2 cellular contexts compared by ENCODE assay signal in the genomic region with DNA sequence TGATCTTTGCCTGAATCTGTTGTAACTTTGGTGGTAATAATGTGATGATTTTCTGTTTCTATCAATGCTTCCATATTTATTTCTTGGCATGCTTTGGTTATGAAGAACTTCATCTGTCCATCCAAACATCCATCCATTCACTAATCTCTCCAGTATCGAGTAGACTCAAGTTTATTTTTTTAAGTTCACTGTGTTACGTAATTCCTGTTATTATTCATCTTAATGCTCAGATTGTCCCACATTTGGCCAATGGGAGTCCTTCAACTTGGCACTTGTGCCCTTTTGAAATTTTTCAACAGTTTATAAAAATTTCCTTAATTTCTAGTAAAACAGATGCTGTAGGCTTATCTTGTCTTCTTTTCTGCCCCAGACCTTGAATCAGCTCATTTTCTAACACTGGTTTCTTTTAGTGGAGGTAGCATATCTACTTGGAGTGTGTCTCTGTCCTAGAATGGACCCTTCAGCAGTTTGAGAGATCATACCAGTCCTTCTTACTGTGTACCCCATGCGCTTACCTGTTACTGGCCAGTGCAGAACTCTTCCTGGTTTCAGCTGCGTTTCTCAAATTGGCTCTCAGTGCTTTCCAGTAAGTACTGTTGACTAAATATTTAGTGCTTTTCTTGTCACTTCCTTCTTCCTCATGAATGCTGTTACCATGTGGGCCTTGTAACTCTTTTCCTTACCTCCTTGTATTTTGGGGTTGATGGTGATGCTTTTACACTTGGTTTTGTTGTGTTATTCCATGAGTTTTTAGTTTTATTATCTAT.
TF ChIP-seq lines count a peak whose summit lies in the region.

No MANE protein-coding gene starts in this region.

TF ChIP-seq in GM23338, 12 proteins besides CTCF, POLR2A, EP300 and RAD21 (continues in another document):
- TF ChIP-seq ZNF114 (CRISPR knock-in tag; IDR thresholded peaks at IDR 0.05) (no peak), EZH2 (IDR thresholded peaks at IDR 0.05; ENCODE audit: low read depth, unreplicated experiment) (no peak), POLR2AphosphoS5 (IDR thresholded peaks at IDR 0.05; ENCODE audit: low read depth) (no peak), NANOG (IDR thresholded peaks at IDR 0.05; ENCODE audit: borderline replicate concordance) (no peak), STAT1 (IDR thresholded peaks at IDR 0.05; ENCODE audit: unreplicated experiment) (no peak)
- TF ChIP-seq, protein P1, sequence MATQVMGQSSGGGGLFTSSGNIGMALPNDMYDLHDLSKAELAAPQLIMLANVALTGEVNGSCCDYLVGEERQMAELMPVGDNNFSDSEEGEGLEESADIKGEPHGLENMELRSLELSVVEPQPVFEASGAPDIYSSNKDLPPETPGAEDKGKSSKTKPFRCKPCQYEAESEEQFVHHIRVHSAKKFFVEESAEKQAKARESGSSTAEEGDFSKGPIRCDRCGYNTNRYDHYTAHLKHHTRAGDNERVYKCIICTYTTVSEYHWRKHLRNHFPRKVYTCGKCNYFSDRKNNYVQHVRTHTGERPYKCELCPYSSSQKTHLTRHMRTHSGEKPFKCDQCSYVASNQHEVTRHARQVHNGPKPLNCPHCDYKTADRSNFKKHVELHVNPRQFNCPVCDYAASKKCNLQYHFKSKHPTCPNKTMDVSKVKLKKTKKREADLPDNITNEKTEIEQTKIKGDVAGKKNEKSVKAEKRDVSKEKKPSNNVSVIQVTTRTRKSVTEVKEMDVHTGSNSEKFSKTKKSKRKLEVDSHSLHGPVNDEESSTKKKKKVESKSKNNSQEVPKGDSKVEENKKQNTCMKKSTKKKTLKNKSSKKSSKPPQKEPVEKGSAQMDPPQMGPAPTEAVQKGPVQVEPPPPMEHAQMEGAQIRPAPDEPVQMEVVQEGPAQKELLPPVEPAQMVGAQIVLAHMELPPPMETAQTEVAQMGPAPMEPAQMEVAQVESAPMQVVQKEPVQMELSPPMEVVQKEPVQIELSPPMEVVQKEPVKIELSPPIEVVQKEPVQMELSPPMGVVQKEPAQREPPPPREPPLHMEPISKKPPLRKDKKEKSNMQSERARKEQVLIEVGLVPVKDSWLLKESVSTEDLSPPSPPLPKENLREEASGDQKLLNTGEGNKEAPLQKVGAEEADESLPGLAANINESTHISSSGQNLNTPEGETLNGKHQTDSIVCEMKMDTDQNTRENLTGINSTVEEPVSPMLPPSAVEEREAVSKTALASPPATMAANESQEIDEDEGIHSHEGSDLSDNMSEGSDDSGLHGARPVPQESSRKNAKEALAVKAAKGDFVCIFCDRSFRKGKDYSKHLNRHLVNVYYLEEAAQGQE (IDR thresholded peaks at IDR 0.05; ENCODE audit: unreplicated experiment), result no peak
- TF ChIP-seq, protein P2, sequence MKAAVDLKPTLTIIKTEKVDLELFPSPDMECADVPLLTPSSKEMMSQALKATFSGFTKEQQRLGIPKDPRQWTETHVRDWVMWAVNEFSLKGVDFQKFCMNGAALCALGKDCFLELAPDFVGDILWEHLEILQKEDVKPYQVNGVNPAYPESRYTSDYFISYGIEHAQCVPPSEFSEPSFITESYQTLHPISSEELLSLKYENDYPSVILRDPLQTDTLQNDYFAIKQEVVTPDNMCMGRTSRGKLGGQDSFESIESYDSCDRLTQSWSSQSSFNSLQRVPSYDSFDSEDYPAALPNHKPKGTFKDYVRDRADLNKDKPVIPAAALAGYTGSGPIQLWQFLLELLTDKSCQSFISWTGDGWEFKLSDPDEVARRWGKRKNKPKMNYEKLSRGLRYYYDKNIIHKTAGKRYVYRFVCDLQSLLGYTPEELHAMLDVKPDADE (IDR thresholded peaks at IDR 0.05), result no peak
- TF ChIP-seq, protein P3, sequence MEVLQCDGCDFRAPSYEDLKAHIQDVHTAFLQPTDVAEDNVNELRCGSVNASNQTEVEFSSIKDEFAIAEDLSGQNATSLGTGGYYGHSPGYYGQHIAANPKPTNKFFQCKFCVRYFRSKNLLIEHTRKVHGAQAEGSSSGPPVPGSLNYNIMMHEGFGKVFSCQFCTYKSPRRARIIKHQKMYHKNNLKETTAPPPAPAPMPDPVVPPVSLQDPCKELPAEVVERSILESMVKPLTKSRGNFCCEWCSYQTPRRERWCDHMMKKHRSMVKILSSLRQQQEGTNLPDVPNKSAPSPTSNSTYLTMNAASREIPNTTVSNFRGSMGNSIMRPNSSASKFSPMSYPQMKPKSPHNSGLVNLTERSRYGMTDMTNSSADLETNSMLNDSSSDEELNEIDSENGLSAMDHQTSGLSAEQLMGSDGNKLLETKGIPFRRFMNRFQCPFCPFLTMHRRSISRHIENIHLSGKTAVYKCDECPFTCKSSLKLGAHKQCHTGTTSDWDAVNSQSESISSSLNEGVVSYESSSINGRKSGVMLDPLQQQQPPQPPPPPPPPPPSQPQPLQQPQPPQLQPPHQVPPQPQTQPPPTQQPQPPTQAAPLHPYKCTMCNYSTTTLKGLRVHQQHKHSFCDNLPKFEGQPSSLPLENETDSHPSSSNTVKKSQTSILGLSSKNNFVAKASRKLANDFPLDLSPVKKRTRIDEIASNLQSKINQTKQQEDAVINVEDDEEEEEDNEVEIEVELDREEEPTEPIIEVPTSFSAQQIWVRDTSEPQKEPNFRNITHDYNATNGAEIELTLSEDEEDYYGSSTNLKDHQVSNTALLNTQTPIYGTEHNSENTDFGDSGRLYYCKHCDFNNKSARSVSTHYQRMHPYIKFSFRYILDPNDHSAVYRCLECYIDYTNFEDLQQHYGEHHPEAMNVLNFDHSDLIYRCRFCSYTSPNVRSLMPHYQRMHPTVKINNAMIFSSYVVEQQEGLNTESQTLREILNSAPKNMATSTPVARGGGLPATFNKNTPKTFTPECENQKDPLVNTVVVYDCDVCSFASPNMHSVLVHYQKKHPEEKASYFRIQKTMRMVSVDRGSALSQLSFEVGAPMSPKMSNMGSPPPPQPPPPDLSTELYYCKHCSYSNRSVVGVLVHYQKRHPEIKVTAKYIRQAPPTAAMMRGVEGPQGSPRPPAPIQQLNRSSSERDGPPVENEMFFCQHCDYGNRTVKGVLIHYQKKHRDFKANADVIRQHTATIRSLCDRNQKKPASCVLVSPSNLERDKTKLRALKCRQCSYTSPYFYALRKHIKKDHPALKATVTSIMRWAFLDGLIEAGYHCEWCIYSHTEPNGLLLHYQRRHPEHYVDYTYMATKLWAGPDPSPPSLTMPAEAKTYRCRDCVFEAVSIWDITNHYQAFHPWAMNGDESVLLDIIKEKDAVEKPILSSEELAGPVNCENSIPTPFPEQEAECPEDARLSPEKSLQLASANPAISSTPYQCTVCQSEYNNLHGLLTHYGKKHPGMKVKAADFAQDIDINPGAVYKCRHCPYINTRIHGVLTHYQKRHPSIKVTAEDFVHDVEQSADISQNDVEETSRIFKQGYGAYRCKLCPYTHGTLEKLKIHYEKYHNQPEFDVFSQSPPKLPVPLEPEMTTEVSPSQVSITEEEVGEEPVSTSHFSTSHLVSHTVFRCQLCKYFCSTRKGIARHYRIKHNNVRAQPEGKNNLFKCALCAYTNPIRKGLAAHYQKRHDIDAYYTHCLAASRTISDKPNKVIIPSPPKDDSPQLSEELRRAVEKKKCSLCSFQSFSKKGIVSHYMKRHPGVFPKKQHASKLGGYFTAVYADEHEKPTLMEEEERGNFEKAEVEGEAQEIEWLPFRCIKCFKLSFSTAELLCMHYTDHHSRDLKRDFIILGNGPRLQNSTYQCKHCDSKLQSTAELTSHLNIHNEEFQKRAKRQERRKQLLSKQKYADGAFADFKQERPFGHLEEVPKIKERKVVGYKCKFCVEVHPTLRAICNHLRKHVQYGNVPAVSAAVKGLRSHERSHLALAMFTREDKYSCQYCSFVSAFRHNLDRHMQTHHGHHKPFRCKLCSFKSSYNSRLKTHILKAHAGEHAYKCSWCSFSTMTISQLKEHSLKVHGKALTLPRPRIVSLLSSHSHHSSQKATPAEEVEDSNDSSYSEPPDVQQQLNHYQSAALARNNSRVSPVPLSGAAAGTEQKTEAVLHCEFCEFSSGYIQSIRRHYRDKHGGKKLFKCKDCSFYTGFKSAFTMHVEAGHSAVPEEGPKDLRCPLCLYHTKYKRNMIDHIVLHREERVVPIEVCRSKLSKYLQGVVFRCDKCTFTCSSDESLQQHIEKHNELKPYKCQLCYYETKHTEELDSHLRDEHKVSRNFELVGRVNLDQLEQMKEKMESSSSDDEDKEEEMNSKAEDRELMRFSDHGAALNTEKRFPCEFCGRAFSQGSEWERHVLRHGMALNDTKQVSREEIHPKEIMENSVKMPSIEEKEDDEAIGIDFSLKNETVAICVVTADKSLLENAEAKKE (CRISPR knock-in tag; IDR thresholded peaks at IDR 0.05), result no peak

TF ChIP-seq in GM12878, 131 proteins besides CTCF, POLR2A, EP300 and RAD21:
- TF ChIP-seq RBBP5 (conservative IDR thresholded peaks at IDR 0.05) (no peak), CREB1 (IDR thresholded peaks at IDR 0.05; ENCODE audit: low read depth) (no peak), FOXM1 (IDR thresholded peaks at IDR 0.05; ENCODE audit: low read depth, low read length) (no peak), EED (IDR thresholded peaks at IDR 0.05; ENCODE audit: low read depth) (no peak), SUPT20H (IDR thresholded peaks at IDR 0.05; ENCODE audit: borderline replicate concordance, control insufficient read depth, low read depth, low read length) (no peak), RAD51 (IDR thresholded peaks at IDR 0.05) (no peak), ZNF24 (IDR thresholded peaks at IDR 0.05) (no peak), POU2F2 (IDR thresholded peaks at IDR 0.05; ENCODE audit: borderline replicate concordance, low read depth, low read length) (no peak)
- TF ChIP-seq, protein P4, sequence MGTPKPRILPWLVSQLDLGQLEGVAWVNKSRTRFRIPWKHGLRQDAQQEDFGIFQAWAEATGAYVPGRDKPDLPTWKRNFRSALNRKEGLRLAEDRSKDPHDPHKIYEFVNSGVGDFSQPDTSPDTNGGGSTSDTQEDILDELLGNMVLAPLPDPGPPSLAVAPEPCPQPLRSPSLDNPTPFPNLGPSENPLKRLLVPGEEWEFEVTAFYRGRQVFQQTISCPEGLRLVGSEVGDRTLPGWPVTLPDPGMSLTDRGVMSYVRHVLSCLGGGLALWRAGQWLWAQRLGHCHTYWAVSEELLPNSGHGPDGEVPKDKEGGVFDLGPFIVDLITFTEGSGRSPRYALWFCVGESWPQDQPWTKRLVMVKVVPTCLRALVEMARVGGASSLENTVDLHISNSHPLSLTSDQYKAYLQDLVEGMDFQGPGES (IDR thresholded peaks at IDR 0.05), result no peak
- TF ChIP-seq, protein P5, sequence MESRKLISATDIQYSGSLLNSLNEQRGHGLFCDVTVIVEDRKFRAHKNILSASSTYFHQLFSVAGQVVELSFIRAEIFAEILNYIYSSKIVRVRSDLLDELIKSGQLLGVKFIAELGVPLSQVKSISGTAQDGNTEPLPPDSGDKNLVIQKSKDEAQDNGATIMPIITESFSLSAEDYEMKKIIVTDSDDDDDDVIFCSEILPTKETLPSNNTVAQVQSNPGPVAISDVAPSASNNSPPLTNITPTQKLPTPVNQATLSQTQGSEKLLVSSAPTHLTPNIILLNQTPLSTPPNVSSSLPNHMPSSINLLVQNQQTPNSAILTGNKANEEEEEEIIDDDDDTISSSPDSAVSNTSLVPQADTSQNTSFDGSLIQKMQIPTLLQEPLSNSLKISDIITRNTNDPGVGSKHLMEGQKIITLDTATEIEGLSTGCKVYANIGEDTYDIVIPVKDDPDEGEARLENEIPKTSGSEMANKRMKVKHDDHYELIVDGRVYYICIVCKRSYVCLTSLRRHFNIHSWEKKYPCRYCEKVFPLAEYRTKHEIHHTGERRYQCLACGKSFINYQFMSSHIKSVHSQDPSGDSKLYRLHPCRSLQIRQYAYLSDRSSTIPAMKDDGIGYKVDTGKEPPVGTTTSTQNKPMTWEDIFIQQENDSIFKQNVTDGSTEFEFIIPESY (IDR thresholded peaks at IDR 0.05), result no peak
- TF ChIP-seq, protein P6, sequence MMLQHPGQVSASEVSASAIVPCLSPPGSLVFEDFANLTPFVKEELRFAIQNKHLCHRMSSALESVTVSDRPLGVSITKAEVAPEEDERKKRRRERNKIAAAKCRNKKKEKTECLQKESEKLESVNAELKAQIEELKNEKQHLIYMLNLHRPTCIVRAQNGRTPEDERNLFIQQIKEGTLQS (IDR thresholded peaks at IDR 0.05; ENCODE audit: borderline replicate concordance, extremely low read depth, low read depth, low read length), result no peak
- TF ChIP-seq, protein P7, sequence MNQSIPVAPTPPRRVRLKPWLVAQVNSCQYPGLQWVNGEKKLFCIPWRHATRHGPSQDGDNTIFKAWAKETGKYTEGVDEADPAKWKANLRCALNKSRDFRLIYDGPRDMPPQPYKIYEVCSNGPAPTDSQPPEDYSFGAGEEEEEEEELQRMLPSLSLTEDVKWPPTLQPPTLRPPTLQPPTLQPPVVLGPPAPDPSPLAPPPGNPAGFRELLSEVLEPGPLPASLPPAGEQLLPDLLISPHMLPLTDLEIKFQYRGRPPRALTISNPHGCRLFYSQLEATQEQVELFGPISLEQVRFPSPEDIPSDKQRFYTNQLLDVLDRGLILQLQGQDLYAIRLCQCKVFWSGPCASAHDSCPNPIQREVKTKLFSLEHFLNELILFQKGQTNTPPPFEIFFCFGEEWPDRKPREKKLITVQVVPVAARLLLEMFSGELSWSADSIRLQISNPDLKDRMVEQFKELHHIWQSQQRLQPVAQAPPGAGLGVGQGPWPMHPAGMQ (IDR thresholded peaks at IDR 0.05; ENCODE audit: borderline replicate concordance), result no peak
TF ChIP-seq in GM12878: peak in this region for 0.
